Comparison of ENCODE assay signal across 22 cellular contexts in genomic region chr12:121828306-121828705, GRCh38. TPM values are rescaled to one million over a fixed set of nuclear protein-coding genes. Genes with fewer than 3 reads are reported as not detected.
"Had no signal": no experiment of that assay in that cellular context is flagged by ENCODE, and none has a peak within 500 bp of the region (broad histone marks: within the 10 kb centered on the region; RNA-seq: fewer than 3 reads in every experiment).

No MANE protein-coding gene starts in this region.

- FAIRE-seq: colon, endothelial cell of umbilical vein, keratinocyte had no signal

- H2AFZ ChIP-seq: hepatocyte had no signal

- H3K79me2 ChIP-seq: hepatocyte had no signal

- H3K9me3 Mint-ChIP-seq: nephron had no signal

- H3K4me3 Mint-ChIP-seq: activated CD8-positive, alpha-beta memory T cell treated with anti-CD3 and anti-CD28 coated beads, Interleukin-2, amount 10 ng/mL, durations not matched to agents 7 days and 5 days; nephron had no signal

- H3K9me3 ChIP-seq: esophagus squamous epithelium, left ventricle myocardium inferior, mucosa of descending colon, prostate gland, thyroid gland had no signal

- H3K27me3 Mint-ChIP-seq: activated CD8-positive, alpha-beta memory T cell treated with anti-CD3 and anti-CD28 coated beads, Interleukin-2, amount 10 ng/mL, durations not matched to agents 7 days and 5 days had no signal

- DNase-seq: activated CD4-positive, alpha-beta T cell treated with anti-CD3 and anti-CD28 coated beads for 1 hour; activated CD4-positive, alpha-beta T cell treated with anti-CD3 and anti-CD28 coated beads, Interleukin-2, amount 50 U/mL, for 4 hours; activated CD8-positive, alpha-beta memory T cell treated with anti-CD3 and anti-CD28 coated beads, Interleukin-2, amount 10 ng/mL, durations not matched to agents 7 days and 5 days; activated gamma-delta T cell treated with Interleukin-2 at 50 U/mL for 16 hours; activated T-cell treated with anti-CD3 and anti-CD28 coated beads, Interleukin-2, amount 50 U/mL, for 48 hours; esophagus squamous epithelium; left ventricle myocardium inferior; mucosa of descending colon; right cardiac atrium; stimulated activated CD4-positive, alpha-beta T cell treated with anti-CD3 and anti-CD28 coated beads, Interleukin-15, amount 100 ng/mL, for 24 hours; T-helper 1 cell; thyroid gland had no signal

- H3K27me3 ChIP-seq: esophagus squamous epithelium, hepatocyte, thyroid gland had no signal

- H3K27ac Mint-ChIP-seq: activated CD8-positive, alpha-beta memory T cell treated with anti-CD3 and anti-CD28 coated beads, Interleukin-2, amount 10 ng/mL, durations not matched to agents 7 days and 5 days had no signal

- ATAC-seq: activated CD8-positive, alpha-beta memory T cell treated with anti-CD3 and anti-CD28 coated beads, Interleukin-2, amount 10 ng/mL, durations not matched to agents 7 days and 5 days; mucosa of descending colon; right cardiac atrium had no signal

- H3K4me3 ChIP-seq: esophagus squamous epithelium, hepatocyte, left ventricle myocardium inferior, mucosa of descending colon, prostate gland, skin epidermis, thyroid gland had no signal

- H3K4me1 Mint-ChIP-seq: activated CD8-positive, alpha-beta memory T cell treated with anti-CD3 and anti-CD28 coated beads, Interleukin-2, amount 10 ng/mL, durations not matched to agents 7 days and 5 days; nephron had no signal

- H3K4me2 ChIP-seq: hepatocyte had no signal

- H3K4me1 ChIP-seq: esophagus squamous epithelium, prostate gland, thyroid gland had no signal

- H3K27ac ChIP-seq: esophagus squamous epithelium, hepatocyte, left ventricle myocardium inferior, prostate gland, skin epidermis, thyroid gland had no signal

RNA-seq across cellular contexts. Expression of gene HPD, which starts 30.4 kb away (rescaled TPM):
- total RNA-seq: activated CD8-positive, alpha-beta memory T cell treated with anti-CD3 and anti-CD28 coated beads, Interleukin-2, amount 10 ng/mL, durations not matched to agents 7 days and 5 days; endothelial cell of umbilical vein; fibroblast of villous mesenchyme; glomerular endothelial cell; urinary bladder had no signal
- polyA plus RNA-seq: endothelial cell of umbilical vein, keratinocyte had no signal
